Comparison of ENCODE assay signal across 8 cellular contexts in the genomic region with DNA sequence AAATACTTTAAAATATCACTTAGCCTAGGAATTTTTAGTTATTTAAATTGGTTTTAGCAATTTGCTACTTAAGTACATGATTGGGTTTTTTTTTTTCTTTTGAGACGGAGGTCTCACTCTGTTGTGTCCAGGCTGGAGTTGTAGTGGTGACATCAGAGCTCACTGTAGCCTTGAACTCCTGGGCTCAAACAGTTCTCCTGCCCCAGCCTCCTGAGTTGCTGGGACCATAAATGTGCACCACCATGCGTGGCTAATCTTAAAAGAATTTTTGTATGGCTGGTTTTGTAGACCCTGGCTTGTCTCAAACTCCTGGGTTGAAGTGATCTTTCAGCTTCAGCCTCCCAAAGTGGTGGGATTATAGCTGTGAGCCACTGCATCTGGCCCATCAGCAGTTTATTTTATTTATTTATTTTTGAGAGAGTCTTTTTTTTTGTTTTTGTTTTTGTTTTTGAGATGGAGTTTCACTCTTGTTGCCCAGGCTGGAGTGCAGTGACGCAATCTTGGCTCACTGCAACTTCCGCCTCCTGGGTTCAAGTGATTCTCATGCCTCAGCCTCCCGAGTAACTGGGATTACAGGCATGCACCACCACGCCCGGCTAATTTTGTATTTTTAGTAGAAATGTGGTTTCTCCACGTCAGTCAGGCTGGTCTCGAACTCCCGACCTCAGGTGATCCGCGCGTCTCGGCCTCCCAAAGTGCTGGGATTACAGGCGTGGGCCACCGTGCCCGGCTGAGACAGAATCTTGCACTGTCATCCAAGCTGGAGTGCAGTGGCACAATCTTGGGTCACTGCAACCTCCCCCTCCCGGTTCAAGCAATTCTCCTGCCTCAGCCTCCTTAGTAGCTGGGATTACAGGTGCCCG. TPM values are rescaled to one million over a fixed set of nuclear protein-coding genes. Genes with fewer than 3 reads are reported as not detected.
A peak's percentile ranks its signal among the peaks of the same experiment; 100 is the strongest.
DNase-seq lines count a peak whose midpoint lies in the region; ATAC-seq, FAIRE-seq and TF ChIP-seq lines count a peak whose summit lies in the region.
"Not testable (repeated sequence)": the region's sequence is repeated elsewhere in the genome, so short reads cannot be mapped to it uniquely, and the experiment has no call there.

No MANE protein-coding gene starts in this region.

- 94 to 95% methylated on average over 17 to 19 of the region's 19 CpGs for WGBS in endodermal cell (ENCODE audit: insufficient coverage in 1 of 2, insufficient read length in 1 of 2), 2 experiments
- 93% methylated on average over 19 of the region's 19 CpGs for WGBS in hepatocyte (ENCODE audit: low lambda C conversion rate, missing lambda C conversion rate)
- WGBS in spleen, 5 donors: 81 to 92% (median 87%) methylated on average over 19 of the region's 19 CpGs

- H3K4me1 ChIP-seq in astrocyte (ENCODE audit: insufficient read depth, low read length); endodermal cell (ENCODE audit: control insufficient read depth, insufficient read depth, low read length): not testable (repeated sequence)
- H3K4me1 ChIP-seq in hepatocyte (ENCODE audit: insufficient read depth): peaks cover 22% of the 10 kb centered on the region
- H3K4me1 ChIP-seq in spleen: peaks cover 16 to 65% (median 46%) of the 10 kb centered on the region in 6 donors

- H3K4me2 ChIP-seq in astrocyte (ENCODE audit: low read length): not testable (repeated sequence)
- H3K4me2 ChIP-seq in hepatocyte: peak overlapping the region; percentile 55

- not testable (repeated sequence) for H3K9me3 ChIP-seq in astrocyte (ENCODE audit: insufficient read depth, low read depth, low read length); endodermal cell (ENCODE audit: control insufficient read depth, low read length); hepatocyte (ENCODE audit: low read depth); spleen

- TF ChIP-seq POLR2A in spleen (IDR thresholded peaks at IDR 0.05): not testable (repeated sequence)

- peaks cover 53% of the 10 kb centered on the region for H3K4me1 Mint-ChIP-seq in CD14-positive monocyte
- H3K4me1 Mint-ChIP-seq in activated T-helper 17 cell treated with anti-CD3 and anti-CD28 coated beads, Interleukin-2, amount 50 U/mL, for 72 hours: not testable (repeated sequence)
- peaks cover 25% of the 10 kb centered on the region for H3K4me1 Mint-ChIP-seq in astrocyte (ENCODE audit: low read depth, unreplicated experiment)
- H3K4me1 Mint-ChIP-seq in endodermal cell: peaks cover 17% of the 10 kb centered on the region
- peaks cover 23% of the 10 kb centered on the region for H3K4me1 Mint-ChIP-seq in mesothelial cell of epicardium

- not testable (repeated sequence) for H3K9me3 Mint-ChIP-seq in CD14-positive monocyte; activated T-helper 17 cell treated with anti-CD3 and anti-CD28 coated beads, Interleukin-2, amount 50 U/mL, for 72 hours; astrocyte (ENCODE audit: unreplicated experiment); endodermal cell; mesothelial cell of epicardium

- POLR2A ChIA-PET in RWPE1 (lab: Yijun Ruan, JAX; ENCODE audit: low non-redundant PET): not testable (repeated sequence)

- not testable (repeated sequence) for H3K27me3 ChIP-seq in astrocyte (ENCODE audit: insufficient read depth, low read length); endodermal cell (ENCODE audit: control insufficient read depth, insufficient read depth, low read length, poor library complexity, severe bottlenecking); hepatocyte; spleen (replicated peaks in 1 of 7)

- not testable (repeated sequence) for H3K4me3 ChIP-seq in astrocyte (ENCODE audit: insufficient read depth, low read depth, low read length); endodermal cell (ENCODE audit: low read length); hepatocyte; spleen

- FAIRE-seq in astrocyte (lab: Jason Lieb, UNC): not testable (repeated sequence)

- not testable (repeated sequence) for DNase-seq in CD14-positive monocyte (ENCODE audit: low spot score); RWPE1 (ENCODE audit: low spot score); astrocyte (ENCODE audit: low read depth); endodermal cell; hepatocyte (ENCODE audit: low spot score); mesothelial cell of epicardium (ENCODE audit: low spot score in 2 of 2, unreplicated experiment in 2 of 2)
- peak; percentile 72 for DNase-seq in spleen

- peak overlapping the region; percentile 96 for H3K27ac ChIP-seq in RWPE1
- H3K27ac ChIP-seq in astrocyte (ENCODE audit: low read depth, low read length); endodermal cell (ENCODE audit: low read depth, low read length): not testable (repeated sequence)
- H3K27ac ChIP-seq in hepatocyte: peak overlapping the region; percentile 64
- H3K27ac ChIP-seq in spleen: peak overlapping the region in 5 of 8 donors; percentile 4 to 82 (median 54)

- H3K36me3 ChIP-seq in astrocyte (ENCODE audit: insufficient read depth, low read length) (peaks cover 41% of the 10 kb centered on the region), endodermal cell (ENCODE audit: control insufficient read depth, insufficient read depth, low read length) (peaks cover 83% of the 10 kb centered on the region), spleen (peaks cover 3 to 85% (median 56%) of the 10 kb centered on the region in 6 donors)
- H3K36me3 ChIP-seq in hepatocyte (replicated peaks; ENCODE audit: insufficient read depth, low read depth): not testable (repeated sequence)

- H3K9ac ChIP-seq in astrocyte (ENCODE audit: low read length); endodermal cell (ENCODE audit: extremely low read depth, low read length, poor library complexity, severe bottlenecking): not testable (repeated sequence)

- H4K20me1 ChIP-seq in astrocyte (ENCODE audit: insufficient read depth, low read length) (peaks cover 83% of the 10 kb centered on the region), hepatocyte (ENCODE audit: insufficient read depth, poor library complexity, severe bottlenecking) (peaks cover 52% of the 10 kb centered on the region)

- TF ChIP-seq CTCF in CD14-positive monocyte (IDR thresholded peaks at IDR 0.05); RWPE1 (conservative IDR thresholded peaks at IDR 0.05; ENCODE audit: low read depth); astrocyte (IDR thresholded peaks at IDR 0.05; ENCODE audit: insufficient read depth, low read depth, low read length); endodermal cell (conservative IDR thresholded peaks at IDR 0.05); hepatocyte (IDR thresholded peaks at IDR 0.05; ENCODE audit: poor library complexity); mesothelial cell of epicardium (IDR thresholded peaks at IDR 0.05; ENCODE audit: unreplicated experiment); spleen (IDR thresholded peaks at IDR 0.05 in 8 of 11, conservative IDR thresholded peaks at IDR 0.05 in 3 of 11): not testable (repeated sequence)

- not testable (repeated sequence) for H2AFZ ChIP-seq in astrocyte (ENCODE audit: low read depth, low read length); hepatocyte

- peak overlapping the region; percentile 65 to 92 (median 82) for H3K27ac Mint-ChIP-seq in CD14-positive monocyte
- peak overlapping the region; percentile 5 for H3K27ac Mint-ChIP-seq in activated T-helper 17 cell treated with anti-CD3 and anti-CD28 coated beads, Interleukin-2, amount 50 U/mL, for 72 hours
- H3K27ac Mint-ChIP-seq in astrocyte (ENCODE audit: unreplicated experiment): peak overlapping the region; percentile 41
- H3K27ac Mint-ChIP-seq in endodermal cell: peak overlapping the region; percentile 23
- H3K27ac Mint-ChIP-seq in mesothelial cell of epicardium: peak overlapping the region; percentile 93

- H3K27me3 Mint-ChIP-seq in CD14-positive monocyte (ENCODE audit: low read depth in 3 of 3); activated T-helper 17 cell treated with anti-CD3 and anti-CD28 coated beads, Interleukin-2, amount 50 U/mL, for 72 hours; astrocyte (ENCODE audit: low read depth, unreplicated experiment); endodermal cell (ENCODE audit: insufficient read depth); mesothelial cell of epicardium (ENCODE audit: low read depth): not testable (repeated sequence)

- CTCF ChIA-PET in RWPE1 (lab: Yijun Ruan, JAX): not testable (repeated sequence)

- H3K4me3 Mint-ChIP-seq in CD14-positive monocyte; activated T-helper 17 cell treated with anti-CD3 and anti-CD28 coated beads, Interleukin-2, amount 50 U/mL, for 72 hours; astrocyte (ENCODE audit: unreplicated experiment); endodermal cell; mesothelial cell of epicardium: not testable (repeated sequence)

- H3K9me2 ChIP-seq in hepatocyte (replicated peaks; ENCODE audit: insufficient read depth): not testable (repeated sequence)

- ATAC-seq in activated T-helper 17 cell treated with anti-CD3 and anti-CD28 coated beads, Interleukin-2, amount 50 U/mL, for 72 hours (replicated peaks): not testable (repeated sequence)

- H3K36me3 Mint-ChIP-seq in CD14-positive monocyte (peaks cover 61 to 73% of the 10 kb centered on the region in 2 donors), astrocyte (ENCODE audit: low read depth, unreplicated experiment) (peaks cover 30% of the 10 kb centered on the region), endodermal cell (ENCODE audit: low read depth) (peaks cover 69% of the 10 kb centered on the region), mesothelial cell of epicardium (peaks cover 39% of the 10 kb centered on the region)
- peaks cover 85% of the 10 kb centered on the region for H3K36me3 Mint-ChIP-seq in activated T-helper 17 cell treated with anti-CD3 and anti-CD28 coated beads, Interleukin-2, amount 50 U/mL, for 72 hours (ENCODE audit: low read depth)

- H3K79me2 ChIP-seq in astrocyte (ENCODE audit: insufficient read depth, low read length) (peaks cover 96% of the 10 kb centered on the region), hepatocyte (peaks cover 89% of the 10 kb centered on the region)

- intact Hi-C loops in CD14-positive monocyte (cut with micrococcal nuclease); spleen (cut with DNase I; ENCODE audit: low total_unique reads): not testable (repeated sequence)

RNA-seq across cellular contexts. Expression of gene RAC1, which starts 26.1 kb away (rescaled TPM):
- 100 to 1,000 TPM; 629 to 652 TPM for polyA plus RNA-seq in CD14-positive monocyte
- 100 to 1,000 TPM in 1 of 2 donors, 10 to 100 TPM in 1; 96.1 to 182 TPM for total RNA-seq in activated T-helper 17 cell treated with anti-CD3 and anti-CD28 coated beads, Interleukin-2, amount 50 U/mL, for 72 hours
- total RNA-seq in astrocyte: 322 and 340 TPM in 2 replicates
- total RNA-seq in endodermal cell: 100 to 1,000 TPM; 236 to 238 TPM
- polyA plus RNA-seq in endodermal cell (2013, experiment 1 of 2): 221 TPM
- 214 TPM for polyA plus RNA-seq in endodermal cell (2013, experiment 2 of 2)
- total RNA-seq in hepatocyte: 74.7 and 105 TPM in 2 replicates
- 429 and 452 TPM in 2 replicates for polyA plus RNA-seq in hepatocyte
- total RNA-seq in mesothelial cell of epicardium: 213 to 221 TPM (median 214 TPM) in 3 replicates
- total RNA-seq in spleen: 100 to 1,000 TPM; 135 to 200 (median 174) TPM
- 100 to 1,000 TPM; 137 to 185 (median 162) TPM for polyA plus RNA-seq in spleen

RNA-seq across cellular contexts. Expression of gene DAGLB, which starts 47.3 kb away (rescaled TPM):
- polyA plus RNA-seq in CD14-positive monocyte (10 to 100 TPM; 15.2 to 16.4 TPM), hepatocyte (14.3 and 22.2 TPM in 2 replicates), spleen (10 to 100 TPM in 2 of 3 donors, 1 to 10 TPM in 1; 7.2 to 29.2 (median 18.4) TPM)
- 10 to 100 TPM; 15.0 to 22.7 TPM for total RNA-seq in activated T-helper 17 cell treated with anti-CD3 and anti-CD28 coated beads, Interleukin-2, amount 50 U/mL, for 72 hours
- total RNA-seq in astrocyte (21.9 and 28.3 TPM in 2 replicates), endodermal cell (10 to 100 TPM; 22.7 to 24.5 TPM), hepatocyte (17.5 and 21.8 TPM in 2 replicates), mesothelial cell of epicardium (20.9 to 24.3 TPM (median 24.1 TPM) in 3 replicates), spleen (10 to 100 TPM; 14.4 to 35.1 (median 25.3) TPM)
- polyA plus RNA-seq in endodermal cell (2013, experiment 1 of 2): 22.6 TPM
- polyA plus RNA-seq in endodermal cell (2013, experiment 2 of 2): 17.2 TPM

RNA-seq across cellular contexts. Expression of gene FAM220A, which starts 51.7 kb away (rescaled TPM):
- 1 to 10 TPM; 4.0 to 4.9 TPM for polyA plus RNA-seq in CD14-positive monocyte
- 10 to 100 TPM; 11.7 to 13.4 TPM for total RNA-seq in activated T-helper 17 cell treated with anti-CD3 and anti-CD28 coated beads, Interleukin-2, amount 50 U/mL, for 72 hours
- 23.9 and 25.1 TPM in 2 replicates for total RNA-seq in astrocyte
- 10 to 100 TPM; 19.9 to 22.2 TPM for total RNA-seq in endodermal cell
- 24.4 TPM for polyA plus RNA-seq in endodermal cell (2013, experiment 1 of 2)
- 22.3 TPM for polyA plus RNA-seq in endodermal cell (2013, experiment 2 of 2)
- total RNA-seq in hepatocyte: 19.9 and 20.6 TPM in 2 replicates
- 4.5 and 5.8 TPM in 2 replicates for polyA plus RNA-seq in hepatocyte
- total RNA-seq in mesothelial cell of epicardium: 21.6 to 30.4 TPM (median 21.7 TPM) in 3 replicates
- 10 to 100 TPM; 10.5 to 14.6 (median 12.2) TPM for total RNA-seq in spleen
- polyA plus RNA-seq in spleen: 10 to 100 TPM in 2 of 3 donors, 1 to 10 TPM in 1; 6.3 to 10.3 (median 10.2) TPM

Comparison
In these comparisons a context has a peak if more than half of its experiments do, and no peak if none do; other contexts are left out.
1. H3K27ac Mint-ChIP-seq: peak in every context shown above with its lines; median percentile 93 in mesothelial cell of epicardium; 82 in CD14-positive monocyte; 41 in astrocyte; 23 in endodermal cell; 5 in activated T-helper 17 cell treated with anti-CD3 and anti-CD28 coated beads, Interleukin-2, amount 50 U/mL, for 72 hours.